In genomic region chrX:13717697-13718483, GRCh38 we compare ENCODE assay signal across 9 cellular contexts. TPM values are rescaled to one million over a fixed set of nuclear protein-coding genes. Genes with fewer than 3 reads are reported as not detected.
DNase-seq lines count a peak whose midpoint lies in the region; TF ChIP-seq lines count a peak whose summit lies in the region.
"Had no signal": no experiment of that assay in that cellular context is flagged by ENCODE, and none has a peak within 500 bp of the region (broad histone marks: within the 10 kb centered on the region; RNA-seq: fewer than 3 reads in every experiment).

No MANE protein-coding gene starts in this region.

- in situ Hi-C loops in brain microvascular endothelial cell (cut with HindIII; ENCODE audit: low pct_ligation_motif_present, low sequenced_read_pairs): no loop called here

- no peak for TF ChIP-seq CTCF in brain microvascular endothelial cell (IDR thresholded peaks at IDR 0.05; ENCODE audit: low read depth, low read length, missing control alignments)

- no peaks in the 10 kb centered on the region for H3K9me3 Mint-ChIP-seq in activated CD4-positive, alpha-beta T cell treated with anti-CD3 and anti-CD28 coated beads, Interleukin-2, amount 10 ng/mL, durations not matched to agents 24 days and 14 days
- H3K9me3 Mint-ChIP-seq: activated naive CD4-positive, alpha-beta T cell treated with anti-CD3 and anti-CD28 coated beads for 36 hours had no signal

- DNase-seq in brain microvascular endothelial cell (peak; percentile 69), kidney glomerular epithelial cell (lab: John Stamatoyannopoulos, UW) (peak; percentile 40), stromal cell of bone marrow (ENCODE audit: low read depth) (peak; percentile 84), NCI-H1417 treated with DMSO at 0.1 percent for 48 hours (lab: John Stamatoyannopoulos, UW) (no peak)
- no peak for DNase-seq in activated CD4-positive, alpha-beta T cell treated with anti-CD3 and anti-CD28 coated beads, Interleukin-2, amount 10 ng/mL, durations not matched to agents 24 days and 14 days
- no peak for DNase-seq in stimulated activated CD4-positive, alpha-beta T cell treated with anti-CD3 and anti-CD28 coated beads, Interleukin-2, amount 100 ng/mL, for 48 hours
- DNase-seq: foreskin melanocyte had no signal

- H3K4me3 ChIP-seq in HUES6 (ENCODE audit: low read depth, low read length) (no peak overlapping the region), brain microvascular endothelial cell (ENCODE audit: low read depth, low read length) (no peak overlapping the region)

- H3K36me3 Mint-ChIP-seq in activated CD4-positive, alpha-beta T cell treated with anti-CD3 and anti-CD28 coated beads, Interleukin-2, amount 10 ng/mL, durations not matched to agents 24 days and 14 days (ENCODE audit: low read depth): peaks cover 39% of the 10 kb centered on the region

- no peak overlapping the region for H3K4me3 Mint-ChIP-seq in activated CD4-positive, alpha-beta T cell treated with anti-CD3 and anti-CD28 coated beads, Interleukin-2, amount 10 ng/mL, durations not matched to agents 24 days and 14 days
- H3K4me3 Mint-ChIP-seq: activated naive CD4-positive, alpha-beta T cell treated with anti-CD3 and anti-CD28 coated beads for 36 hours had no signal

- peaks cover 13% of the 10 kb centered on the region for H3K4me1 Mint-ChIP-seq in activated CD4-positive, alpha-beta T cell treated with anti-CD3 and anti-CD28 coated beads, Interleukin-2, amount 10 ng/mL, durations not matched to agents 24 days and 14 days

- H3K27ac ChIP-seq in HUES6 (ENCODE audit: low read depth, low read length): no peak overlapping the region; the same call in 1 of the 2 replicates
- peak overlapping the region; percentile 69 for H3K27ac ChIP-seq in brain microvascular endothelial cell

- intact Hi-C loops in activated CD4-positive, alpha-beta T cell treated with anti-CD3 and anti-CD28 coated beads, Interleukin-2, amount 10 ng/mL, durations not matched to agents 24 days and 14 days (cut with micrococcal nuclease): no loop called here

- no peaks in the 10 kb centered on the region; the same call in 1 of the 2 replicates for H3K27me3 ChIP-seq in HUES6 (ENCODE audit: control insufficient read depth, insufficient read depth, low read length)
- no peaks in the 10 kb centered on the region for H3K27me3 ChIP-seq in brain microvascular endothelial cell (replicated peaks)

- peaks cover 5% of the 10 kb centered on the region; the same call in 1 of the 2 replicates for H3K4me1 ChIP-seq in HUES6 (ENCODE audit: control insufficient read depth, insufficient read depth, low read length)

- H3K27me3 Mint-ChIP-seq in activated CD4-positive, alpha-beta T cell treated with anti-CD3 and anti-CD28 coated beads, Interleukin-2, amount 10 ng/mL, durations not matched to agents 24 days and 14 days: no peaks in the 10 kb centered on the region

- H3K36me3 ChIP-seq in HUES6 (ENCODE audit: control insufficient read depth, insufficient read depth, low read length): peaks cover 63% of the 10 kb centered on the region
- H3K36me3 ChIP-seq in brain microvascular endothelial cell (replicated peaks): peaks cover 10% of the 10 kb centered on the region

- H3K27ac Mint-ChIP-seq in activated CD4-positive, alpha-beta T cell treated with anti-CD3 and anti-CD28 coated beads, Interleukin-2, amount 10 ng/mL, durations not matched to agents 24 days and 14 days: no peak overlapping the region

- no peaks in the 10 kb centered on the region for H3K9me3 ChIP-seq in HUES6 (ENCODE audit: control insufficient read depth, insufficient read depth, low read depth, low read length)

- peak overlapping the region; percentile 47 for H3K9ac ChIP-seq in HUES6 (ENCODE audit: low read length)

RNA-seq across cellular contexts. Expression of gene TRAPPC2, which starts 16.5 kb away (rescaled TPM):
- total RNA-seq in activated CD4-positive, alpha-beta T cell treated with anti-CD3 and anti-CD28 coated beads, Interleukin-2, amount 10 ng/mL, durations not matched to agents 24 days and 14 days: 13.6 and 15.4 TPM in 2 replicates

RNA-seq across cellular contexts. Expression of gene OFD1, which starts 16.7 kb away (rescaled TPM):
- total RNA-seq in activated CD4-positive, alpha-beta T cell treated with anti-CD3 and anti-CD28 coated beads, Interleukin-2, amount 10 ng/mL, durations not matched to agents 24 days and 14 days: 18.3 and 19.3 TPM in 2 replicates

RNA-seq across cellular contexts. Expression of gene RAB9A, which starts 29.0 kb away (rescaled TPM):
- total RNA-seq in activated CD4-positive, alpha-beta T cell treated with anti-CD3 and anti-CD28 coated beads, Interleukin-2, amount 10 ng/mL, durations not matched to agents 24 days and 14 days: 9.2 and 10.8 TPM in 2 replicates

Comparison
In these comparisons a context has a peak if more than half of its experiments do, and no peak if none do; other contexts are left out.
1. DNase-seq: peak in brain microvascular endothelial cell (single experiment), kidney glomerular epithelial cell (single experiment) and stromal cell of bone marrow (single experiment); none in activated CD4-positive, alpha-beta T cell treated with anti-CD3 and anti-CD28 coated beads, Interleukin-2, amount 10 ng/mL, durations not matched to agents 24 days and 14 days (single experiment), stimulated activated CD4-positive, alpha-beta T cell treated with anti-CD3 and anti-CD28 coated beads, Interleukin-2, amount 100 ng/mL, for 48 hours (0 of 2) and NCI-H1417 treated with DMSO at 0.1 percent for 48 hours (single experiment).